8 cellular contexts compared by ENCODE assay signal in the genomic region with DNA sequence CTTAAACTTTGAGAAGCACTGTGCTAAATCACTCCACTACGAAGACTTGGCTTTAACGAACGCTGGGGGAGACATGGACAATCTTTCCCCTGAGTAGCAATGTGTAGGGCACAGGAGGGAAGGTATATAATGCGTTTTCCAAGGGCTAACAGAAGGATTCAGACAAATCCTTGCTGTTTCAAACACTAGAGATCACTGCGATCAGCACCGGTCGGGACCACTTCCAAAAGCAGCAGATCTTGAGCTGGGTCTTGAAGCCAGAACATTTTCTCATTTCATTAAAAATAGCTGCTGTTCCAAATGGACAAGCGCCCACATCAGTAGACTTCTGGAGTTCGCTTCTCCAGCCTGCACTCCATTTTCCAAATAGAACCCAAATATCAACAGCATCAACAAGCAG.
DNase-seq lines count a peak whose midpoint lies in the region; ATAC-seq and TF ChIP-seq lines count a peak whose summit lies in the region.

No MANE protein-coding gene starts in this region.

- H3K36me3 ChIP-seq in BE2C (no peaks in the 10 kb centered on the region), HUES64 (ENCODE audit: insufficient read depth, low read length) (no peaks in the 10 kb centered on the region), neural progenitor cell (no peaks in the 10 kb centered on the region)

- H2AFZ ChIP-seq in neural progenitor cell (replicated peaks) = peak overlapping the region; percentile 91

- no peak for DNase-seq in BE2C
- DNase-seq in neural progenitor cell (ENCODE audit: low spot score) = peak; percentile 14
- no peak for DNase-seq in activated gamma-delta T cell (lab: John Stamatoyannopoulos, UW)

- H3K4me3 ChIP-seq in BE2C (ENCODE audit: low read depth, low read length) = peak overlapping the region; percentile 72; the same call in 1 of the 2 replicates
- H3K4me3 ChIP-seq in HUES64 (ENCODE audit: low read length) = peak overlapping the region; percentile 89
- H3K4me3 ChIP-seq in neural progenitor cell = peak overlapping the region; percentile 69

- H3K27me3 ChIP-seq in BE2C (no peaks in the 10 kb centered on the region), HUES64 (ENCODE audit: insufficient read depth, low read length) (peaks cover 88% of the 10 kb centered on the region), neural progenitor cell (peaks cover 100% of the 10 kb centered on the region)

- no peaks in the 10 kb centered on the region for H3K9me3 Mint-ChIP-seq in neural progenitor cell

- TF ChIP-seq CTCF in BE2C (IDR thresholded peaks at IDR 0.05; ENCODE audit: low read depth, low read length) = no peak
- TF ChIP-seq CTCF in neural progenitor cell (IDR thresholded peaks at IDR 0.05) = no peak

- H3K27ac Mint-ChIP-seq in neural progenitor cell = no peak overlapping the region

- H3K4me2 ChIP-seq in neural progenitor cell = peak overlapping the region; percentile 97

- H3F3A ChIP-seq in neural progenitor cell (ENCODE audit: low read depth) = peaks cover 18% of the 10 kb centered on the region

- no peaks in the 10 kb centered on the region; the same call in 1 of the 2 replicates for H3K4me1 ChIP-seq in BE2C
- peaks cover 19% of the 10 kb centered on the region; the same call in 1 of the 2 replicates for H3K4me1 ChIP-seq in HUES64 (ENCODE audit: insufficient read depth, low read length)
- peaks cover 22% of the 10 kb centered on the region for H3K4me1 ChIP-seq in neural progenitor cell

- H3K79me2 ChIP-seq in neural progenitor cell (ENCODE audit: low read depth) = no peaks in the 10 kb centered on the region

- no peaks in the 10 kb centered on the region for H3K36me3 Mint-ChIP-seq in neural progenitor cell

- H3K27me3 Mint-ChIP-seq in neural progenitor cell (ENCODE audit: insufficient read depth, low read depth) = peaks cover 10% of the 10 kb centered on the region

- no peaks in the 10 kb centered on the region for H3K9me3 ChIP-seq in BE2C
- no peaks in the 10 kb centered on the region for H3K9me3 ChIP-seq in HUES64 (ENCODE audit: insufficient read depth, low read depth, low read length)
- H3K9me3 ChIP-seq in neural progenitor cell (ENCODE audit: low read depth) = no peaks in the 10 kb centered on the region

- no peak overlapping the region for H3K27ac ChIP-seq in HUES64 (ENCODE audit: low read depth, low read length)
- H3K27ac ChIP-seq in cingulate gyrus (ENCODE audit: low read depth, low read length) = peak overlapping the region; percentile 95
- no peak overlapping the region for H3K27ac ChIP-seq in neural progenitor cell

- H3K9ac ChIP-seq in HUES64 (ENCODE audit: low read depth, low read length) (no peak overlapping the region), neural progenitor cell (no peak overlapping the region)

- H3K4me1 Mint-ChIP-seq in neural progenitor cell = peaks cover 20% of the 10 kb centered on the region

- ATAC-seq in GM19467 (IDR thresholded peaks at IDR 0.05; ENCODE audit: unreplicated experiment) (no peak), HG03108 (IDR thresholded peaks at IDR 0.05; ENCODE audit: unreplicated experiment) (no peak), HG03457 (IDR thresholded peaks at IDR 0.05; ENCODE audit: unreplicated experiment) (no peak)

- H3K4me3 Mint-ChIP-seq in neural progenitor cell = peak overlapping the region; percentile 90

- 24% methylated on average over 9 of the region's 9 CpGs for WGBS in HUES64

- H4K20me1 ChIP-seq in neural progenitor cell (ENCODE audit: low read depth) = peaks cover 10% of the 10 kb centered on the region
